In genomic region chr10:114648368-114648767, GRCh38 we compare ENCODE assay signal across 12 cellular contexts. TPM values are rescaled to one million over a fixed set of nuclear protein-coding genes. Genes with fewer than 3 reads are reported as not detected.
DNase-seq lines count a peak whose midpoint lies in the region; ATAC-seq and TF ChIP-seq lines count a peak whose summit lies in the region.
"Had no signal": no experiment of that assay in that cellular context is flagged by ENCODE, and none has a peak within 500 bp of the region (broad histone marks: within the 10 kb centered on the region; RNA-seq: fewer than 3 reads in every experiment).

No MANE protein-coding gene starts in this region.

- no peak overlapping the region for H2AK5ac ChIP-seq in neuronal stem cell (ENCODE audit: low read depth, low read length)

- TF ChIP-seq CTCF in HCT116 (IDR thresholded peaks at IDR 0.05 in 2 of 3, conservative IDR thresholded peaks at IDR 0.05 in 1 of 3; ENCODE audit: borderline replicate concordance in 1 of 3, insufficient read depth in 1 of 3, low read depth in 2 of 3, low read length in 2 of 3) (no peak), RWPE2 (IDR thresholded peaks at IDR 0.05; ENCODE audit: poor library complexity, severe bottlenecking) (no peak), gastrocnemius medialis (IDR thresholded peaks at IDR 0.05 in 4 of 5, conservative IDR thresholded peaks at IDR 0.05 in 1 of 5) (no peak)

- no peak for TF ChIP-seq RAD21 in HCT116 (IDR thresholded peaks at IDR 0.05; ENCODE audit: low read depth)

- no peak overlapping the region for H3K4ac ChIP-seq in neuronal stem cell (ENCODE audit: low read length)

- no peak for DNase-seq in HCT116 (ENCODE audit: low read depth, low spot score)
- no peak for DNase-seq in RWPE2 (ENCODE audit: low spot score)
- peak; percentile 43 for DNase-seq in fibroblast of peridontal ligament (ENCODE audit: extremely low read depth)
- DNase-seq in gastrocnemius medialis = no peak
- no peak for DNase-seq in stimulated activated naive CD8-positive, alpha-beta T cell treated with anti-CD3 and anti-CD28 coated beads, Interleukin-15, Interleukin-2, amounts not matched to agents 100 U/mL and 50 U/mL, for 24 hours
- DNase-seq in neuronal stem cell (ENCODE audit: low spot score) = no peak
- DNase-seq in AG20443 (ENCODE audit: low spot score) = no peak
- DNase-seq: activated CD4-positive, CD25-positive, alpha-beta regulatory T cell; Calu3; NCI-H2171 treated with DMSO at 0.1 percent for 48 hours had no signal

- ATAC-seq in HCT116 = peak; percentile 38; the same call in 1 of the 2 replicates
- peak; percentile 91 for ATAC-seq in RWPE2 (ENCODE audit: low read depth)
- no peak for ATAC-seq in gastrocnemius medialis
- no peak for ATAC-seq in GM21576 (IDR thresholded peaks at IDR 0.05; ENCODE audit: unreplicated experiment)
- ATAC-seq in stimulated activated naive CD8-positive, alpha-beta T cell treated with anti-CD3 and anti-CD28 coated beads, Interleukin-15, Interleukin-2, amounts not matched to agents 100 U/mL and 50 U/mL, for 24 hours = no peak
- ATAC-seq: activated T-helper 17 cell treated with anti-CD3 and anti-CD28 coated beads, Interleukin-2, amount 50 U/mL, for 72 hours had no signal

- H3K4me2 ChIP-seq in HCT116 (ENCODE audit: low read length) (0 out of 2 replicates have a peak overlapping the region, but pooled peaks have one; percentile 15), neuronal stem cell (ENCODE audit: insufficient read depth, low read length, poor library complexity, severe bottlenecking) (no peak overlapping the region)

- RAD21 ChIA-PET in HCT116 (lab: Charles Lee; ENCODE audit: low non-redundant PET in 1 of 2, low total read pairs in 2 of 2, uncharacterized antibody in 2 of 2, unreplicated experiment in 2 of 2) = no interaction called here

- TF ChIP-seq POLR2A in HCT116 (IDR thresholded peaks at IDR 0.05; ENCODE audit: borderline replicate concordance, extremely low read depth, insufficient read depth, insufficient read length) = no peak
- TF ChIP-seq POLR2A in gastrocnemius medialis (IDR thresholded peaks at IDR 0.05) = no peak

- H3K4me1 ChIP-seq in HCT116 (ENCODE audit: control insufficient read depth in 1 of 2, insufficient read depth in 2 of 2, low read length in 2 of 2) (peaks cover 10 to 11% of the 10 kb centered on the region in 2 experiments; a peak in 3 of 4 replicates), RWPE2 (ENCODE audit: insufficient read depth, poor library complexity, severe bottlenecking) (peaks cover 16% of the 10 kb centered on the region), gastrocnemius medialis (peaks cover 7 to 34% of the 10 kb centered on the region in 2 donors), neuronal stem cell (ENCODE audit: control insufficient read depth in 2 of 2, insufficient read depth in 1 of 2, low read depth in 1 of 2, low read length in 2 of 2) (no peaks in the 10 kb centered on the region)

- no peak overlapping the region for H4K91ac ChIP-seq in neuronal stem cell (ENCODE audit: low read depth, low read length, poor library complexity)

- no peaks in the 10 kb centered on the region for H3K36me3 ChIP-seq in HCT116 (ENCODE audit: control insufficient read depth in 1 of 2, insufficient read depth in 2 of 2, low read length in 2 of 2)
- no peaks in the 10 kb centered on the region for H3K36me3 ChIP-seq in RWPE2 (ENCODE audit: low read depth)
- no peaks in the 10 kb centered on the region for H3K36me3 ChIP-seq in gastrocnemius medialis
- no peaks in the 10 kb centered on the region for H3K36me3 ChIP-seq in neuronal stem cell (replicated peaks in 1 of 2; ENCODE audit: control insufficient read depth in 2 of 2, insufficient read depth in 2 of 2, low read length in 2 of 2)

- H4K8ac ChIP-seq in neuronal stem cell (ENCODE audit: low read depth, low read length) = no peak overlapping the region

- no peaks in the 10 kb centered on the region for H3K9me2 ChIP-seq in HCT116 (ENCODE audit: insufficient read depth)

- in situ Hi-C loops in gastrocnemius medialis (cut with MboI; ENCODE audit: low sequenced_read_pairs in 4 of 4) = no loop called here

- no peaks in the 10 kb centered on the region for H3K79me1 ChIP-seq in neuronal stem cell (ENCODE audit: low read depth, low read length)

- CTCF ChIA-PET in HCT116 (lab: Charles Lee) = no interaction called here

- POLR2A ChIA-PET in HCT116 (lab: Charles Lee) = no interaction called here

- no peak overlapping the region for H2BK5ac ChIP-seq in neuronal stem cell (ENCODE audit: low read length)

- no peak overlapping the region for H2BK120ac ChIP-seq in neuronal stem cell (ENCODE audit: low read depth, low read length)

- H2BK15ac ChIP-seq in neuronal stem cell (ENCODE audit: low read length) = no peak overlapping the region

- H3K27me3 ChIP-seq in HCT116 (ENCODE audit: insufficient read depth, low read length) (no peaks in the 10 kb centered on the region), RWPE2 (ENCODE audit: insufficient read depth, poor library complexity, severe bottlenecking) (no peaks in the 10 kb centered on the region), gastrocnemius medialis (no peaks in the 10 kb centered on the region), neuronal stem cell (ENCODE audit: control insufficient read depth in 3 of 3, insufficient read depth in 3 of 3, low read depth in 1 of 3, low read length in 3 of 3) (peaks cover 0 to 18% (median 0%) of the 10 kb centered on the region in 3 experiments)

- H3K27ac ChIP-seq in HCT116 (ENCODE audit: low read depth, low read length) (no peak overlapping the region), RWPE2 (ENCODE audit: poor library complexity, severe bottlenecking) (peak overlapping the region; percentile 24), gastrocnemius medialis (peak overlapping the region; percentile 41 to 70 (median 52)), neuronal stem cell (replicated peaks; ENCODE audit: low read length) (no peak overlapping the region)

- H2BK12ac ChIP-seq in neuronal stem cell (ENCODE audit: low read length) = no peak overlapping the region

- WGBS in neuronal stem cell (ENCODE audit: extremely low coverage in 2 of 2, insufficient read length in 2 of 2, insufficient replicate concordance in 1 of 2), 2 donors = no CpG with 5 or more reads among the region's 8 CpGs

- H3K9ac ChIP-seq in HCT116 (ENCODE audit: low read length) (no peak overlapping the region), neuronal stem cell (ENCODE audit: low read depth, low read length, poor library complexity) (no peak overlapping the region)

- H3K9me3 ChIP-seq in HCT116 (ENCODE audit: control insufficient read depth in 1 of 2, insufficient read depth in 1 of 2, low read depth in 1 of 2, low read length in 2 of 2) (no peaks in the 10 kb centered on the region), RWPE2 (ENCODE audit: severe bottlenecking) (no peaks in the 10 kb centered on the region), gastrocnemius medialis (no peaks in the 10 kb centered on the region), neuronal stem cell (replicated peaks in 1 of 2; ENCODE audit: control insufficient read depth in 2 of 2, insufficient read depth in 1 of 2, low read depth in 1 of 2, low read length in 2 of 2) (no peaks in the 10 kb centered on the region)

- intact Hi-C loops in HCT116 (cut with micrococcal nuclease) = no loop called here
- intact Hi-C loops in gastrocnemius medialis (cut with DNase I; ENCODE audit: low total_unique reads) = no loop called here

- H3K18ac ChIP-seq in neuronal stem cell (ENCODE audit: low read length) = no peak overlapping the region

- no TSS peak for BruUV-seq in HCT116 (replicated peaks; lab: Mats Ljungman, UMichigan)

- H3K4me3 ChIP-seq in HCT116 (replicated peaks in 1 of 2; ENCODE audit: low read depth in 1 of 2, low read length in 2 of 2) = no peak overlapping the region
- no peak overlapping the region for H3K4me3 ChIP-seq in RWPE2 (ENCODE audit: severe bottlenecking)
- H3K4me3 ChIP-seq in gastrocnemius medialis = no peak overlapping the region
- no peak overlapping the region for H3K4me3 ChIP-seq in neuronal stem cell (ENCODE audit: low read length in 2 of 2)

- H4K20me1 ChIP-seq in HCT116 (ENCODE audit: insufficient read depth) = no peaks in the 10 kb centered on the region

- H2AFZ ChIP-seq in HCT116 (ENCODE audit: low read depth, low read length, poor library complexity, severe bottlenecking) (no peak overlapping the region), neuronal stem cell (ENCODE audit: low read length) (no peak overlapping the region)

- no peak overlapping the region for H3K23ac ChIP-seq in neuronal stem cell (ENCODE audit: low read depth, low read length, poor library complexity)

- no peak overlapping the region for H3K14ac ChIP-seq in neuronal stem cell (ENCODE audit: low read length)

- no peaks in the 10 kb centered on the region for H3K79me2 ChIP-seq in HCT116 (ENCODE audit: insufficient read depth, low read length)

TF ChIP-seq in HCT116, 20 proteins besides CTCF, POLR2A, EP300 and RAD21:
- no peak for TF ChIP-seq MAX (IDR thresholded peaks at IDR 0.05)
- no peak for TF ChIP-seq ZFX (IDR thresholded peaks at IDR 0.05)

RNA-seq across cellular contexts. Expression of gene ABLIM1, which starts 9.7 kb away (rescaled TPM):
- total RNA-seq in HCT116 (2021; ENCODE audit: unreplicated experiment) (96.2 TPM), gastrocnemius medialis (100 to 1,000 TPM in 3 of 4 donors, 10 to 100 TPM in 1; 84.7 to 203 (median 150) TPM)
- polyA plus RNA-seq in HCT116 (2012) = 35.7 and 41.2 TPM in 2 replicates
- 31.9 TPM for polyA plus RNA-seq in neuronal stem cell (2013, experiment 1 of 2)
- polyA plus RNA-seq in neuronal stem cell (2013, experiment 2 of 2) = 29.4 TPM

Comparison
In these comparisons a context has a peak if more than half of its experiments do, and no peak if none do; other contexts are left out.
1. ATAC-seq: peak in HCT116 (single experiment) and RWPE2 (single experiment); none in gastrocnemius medialis (0 of 2), GM21576 (single experiment) and stimulated activated naive CD8-positive, alpha-beta T cell treated with anti-CD3 and anti-CD28 coated beads, Interleukin-15, Interleukin-2, amounts not matched to agents 100 U/mL and 50 U/mL, for 24 hours (single experiment).
2. H3K27ac ChIP-seq: peak in RWPE2 (single experiment) and gastrocnemius medialis (4 of 4); none in HCT116 (single experiment) and neuronal stem cell (single experiment).